Comparison of ENCODE assay signal across 17 cellular contexts in the genomic region with DNA sequence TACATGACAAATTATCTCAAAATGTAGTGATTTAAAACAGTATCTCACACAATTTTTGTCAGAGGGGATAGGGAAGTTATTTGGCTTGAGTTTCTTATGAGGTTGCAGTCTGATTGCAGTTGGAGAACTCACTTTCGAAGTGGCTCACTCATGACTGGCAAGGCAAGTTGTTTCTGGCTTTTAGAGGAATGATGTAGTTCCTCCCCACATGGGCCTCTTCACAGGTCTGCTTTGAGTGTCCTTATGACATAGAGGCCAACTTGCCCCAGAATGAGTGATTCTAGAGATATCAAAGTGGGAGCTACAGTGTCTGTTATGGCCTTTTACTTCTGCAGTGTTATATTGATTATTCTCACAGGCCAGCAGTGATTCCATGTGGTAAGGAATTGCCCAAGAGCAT. TPM values are rescaled to one million over a fixed set of nuclear protein-coding genes. Genes with fewer than 3 reads are reported as not detected.
DNase-seq lines count a peak whose midpoint lies in the region; ATAC-seq, FAIRE-seq and TF ChIP-seq lines count a peak whose summit lies in the region.
"Had no signal": no experiment of that assay in that cellular context is flagged by ENCODE, and none has a peak within 500 bp of the region (broad histone marks: within the 10 kb centered on the region; RNA-seq: fewer than 3 reads in every experiment).

No MANE protein-coding gene starts in this region.

- no peaks in the 10 kb centered on the region for H3K9me3 ChIP-seq in H1 (ENCODE audit: insufficient read depth in 2 of 2, low read depth in 1 of 2, low read length in 1 of 2)

- no peaks in the 10 kb centered on the region for H3K23me2 ChIP-seq in H1 (ENCODE audit: low read depth, low read length)

- H3K14ac ChIP-seq in H1 (ENCODE audit: insufficient read length) = no peak overlapping the region

- H3K36me3 ChIP-seq in H1 (ENCODE audit: control insufficient read depth in 2 of 4, insufficient read depth in 4 of 4, low read length in 3 of 4) = no peaks in the 10 kb centered on the region

- peaks cover 0 to 67% of the 10 kb centered on the region in 2 experiments; a peak in 3 of 4 replicates for H3K79me2 ChIP-seq in H1 (ENCODE audit: control insufficient read depth in 1 of 2, insufficient read depth in 2 of 2, low read length in 2 of 2)

- no peak overlapping the region for H3K27ac ChIP-seq in H1 (ENCODE audit: low read depth, low read length)
- H3K27ac ChIP-seq in dorsolateral prefrontal cortex = no peak overlapping the region
- H3K27ac ChIP-seq: GM23248, SK-N-MC had no signal

- H4K8ac ChIP-seq in H1 (ENCODE audit: extremely low read depth, insufficient read depth, low read length) = no peak overlapping the region

- TF ChIP-seq RAD21 in H1 (IDR thresholded peaks at IDR 0.05 in 1 of 2, conservative IDR thresholded peaks at IDR 0.05 in 1 of 2; ENCODE audit: low read depth in 2 of 2, low read length in 2 of 2) = no peak

- H4K91ac ChIP-seq in H1 (replicated peaks; ENCODE audit: insufficient read length, low read length) = no peak overlapping the region

- H3K23ac ChIP-seq in H1 (ENCODE audit: insufficient read length) = no peak overlapping the region

- DNase-seq in Ammon's horn (ENCODE audit: low spot score) = peak; percentile 23
- DNase-seq in GM19239 (ENCODE audit: insufficient read length, low spot score) = no peak
- no peak for DNase-seq in H1 (ENCODE audit: low read depth in 1 of 2, low spot score in 2 of 2)
- DNase-seq in medulla oblongata (ENCODE audit: extremely low spot score) = peak; percentile 55
- no peak for DNase-seq in dorsolateral prefrontal cortex
- DNase-seq in NCI-H1105 (lab: John Stamatoyannopoulos, UW) = no peak
- DNase-seq: Calu3; CD4-positive, alpha-beta memory T cell; GM23248; NCI-H1436 treated with DMSO at 0.1 percent for 48 hours; NCI-H2029 treated with DMSO at 0.1 percent for 48 hours; NCI-H774; Right ventricle myocardium superior had no signal

- H3K4me2 ChIP-seq in H1 (ENCODE audit: insufficient read depth in 1 of 2, low read depth in 2 of 2, low read length in 2 of 2) = no peak overlapping the region

- TF ChIP-seq CTCF in H1 (IDR thresholded peaks at IDR 0.05; ENCODE audit: control extremely low read depth in 1 of 3, insufficient read depth in 1 of 3, low read depth in 1 of 3, low read length in 3 of 3) = no peak
- no peak for TF ChIP-seq CTCF in dorsolateral prefrontal cortex (IDR thresholded peaks at IDR 0.05 in 54 of 56, conservative IDR thresholded peaks at IDR 0.05 in 2 of 56; ENCODE audit: low read depth in 1 of 56, partially characterized antibody in 56 of 56)

- TF ChIP-seq EP300 in H1 (IDR thresholded peaks at IDR 0.05; ENCODE audit: borderline replicate concordance in 1 of 2, low read depth in 2 of 2, low read length in 2 of 2) = no peak

- H3K79me1 ChIP-seq in H1 (ENCODE audit: low read depth, low read length) = no peaks in the 10 kb centered on the region; the same call in 1 of the 2 replicates

- H3K4me1 ChIP-seq in H1 (replicated peaks in 1 of 4; ENCODE audit: control insufficient read depth in 3 of 4, insufficient read depth in 4 of 4, low read length in 3 of 4) = peaks cover 0 to 15% (median 3%) of the 10 kb centered on the region in 4 experiments; a peak in 2 of 7 replicates

- no peak overlapping the region for H3K4ac ChIP-seq in H1 (replicated peaks; ENCODE audit: insufficient read length, low read depth, low read length)

- no peaks in the 10 kb centered on the region for H4K20me1 ChIP-seq in H1 (replicated peaks in 1 of 2; ENCODE audit: control insufficient read depth in 1 of 2, insufficient read depth in 2 of 2, low read length in 2 of 2)

- H2AFZ ChIP-seq in H1 (ENCODE audit: low read length) = no peak overlapping the region
- H2AFZ ChIP-seq: GM23248 had no signal

- H2AK5ac ChIP-seq in H1 (ENCODE audit: low read depth, low read length) = no peak overlapping the region

- CTCF ChIA-PET in H1 (lab: Charles Lee; ENCODE audit: partially characterized antibody) = interaction anchor here (1.4 kb wide), 1 partner anchor 15 kb away, joined by 6 read pairs; no protein-coding TSS in a partner anchor

- H3K18ac ChIP-seq in H1 (ENCODE audit: extremely low read depth, low read length) = no peak overlapping the region

- no peak overlapping the region for H2BK20ac ChIP-seq in H1 (ENCODE audit: low read length)

- ATAC-seq in HG03097 (IDR thresholded peaks at IDR 0.05; ENCODE audit: low FRiP score, unreplicated experiment) = no peak
- ATAC-seq: HCT116 had no signal

- no peak overlapping the region for H2BK12ac ChIP-seq in H1 (ENCODE audit: low read depth, low read length)

- POLR2A ChIA-PET in H1 (lab: Charles Lee; ENCODE audit: partially characterized antibody) = no interaction called here

- H3K27me3 ChIP-seq in H1 (replicated peaks in 1 of 4; ENCODE audit: control insufficient read depth in 3 of 4, extremely low read depth in 1 of 4, insufficient read depth in 3 of 4, low read length in 3 of 4) (no peaks in the 10 kb centered on the region), dorsolateral prefrontal cortex (no peaks in the 10 kb centered on the region)

- FAIRE-seq in GM19239 (lab: Jason Lieb, UNC) = peak; percentile 70
- FAIRE-seq in H1 (lab: Jason Lieb, UNC) = peak; percentile 32
- FAIRE-seq: RCC 7860 had no signal

- no peak overlapping the region for H2BK120ac ChIP-seq in H1 (replicated peaks; ENCODE audit: low read depth, low read length)

- H4K5ac ChIP-seq in H1 (ENCODE audit: insufficient read length, low read depth, low read length) = no peak overlapping the region

- intact Hi-C loops in dorsolateral prefrontal cortex (cut with DNase I) = no loop called here

- 92% methylated on average over 1 of the region's 1 CpG; no CpG with 5 or more reads in 1 of the 2 experiments for WGBS in H1 (ENCODE audit: extremely low coverage in 1 of 2, insufficient coverage in 1 of 2, insufficient read length in 1 of 2, insufficient replicate concordance in 2 of 2, low coverage in 1 of 2, low lambda C conversion rate in 2 of 2, missing lambda C conversion rate in 1 of 2), 2 experiments

- TF ChIP-seq POLR2A in H1 (IDR thresholded peaks at IDR 0.05; ENCODE audit: control extremely low read depth in 1 of 2, low read depth in 2 of 2, low read length in 2 of 2) = no peak

- no peak overlapping the region for H3K56ac ChIP-seq in H1 (replicated peaks; ENCODE audit: insufficient read length, low read depth, low read length)

- no peak overlapping the region for H2BK15ac ChIP-seq in H1 (ENCODE audit: low read length)

- H2BK5ac ChIP-seq in H1 (ENCODE audit: low read depth, low read length) = no peak overlapping the region

- H3K9ac ChIP-seq in H1 (replicated peaks in 1 of 4; ENCODE audit: extremely low read depth in 1 of 4, low read depth in 3 of 4, low read length in 3 of 4) = no peak overlapping the region
- H3K9ac ChIP-seq: GM23248 had no signal

- H3K4me3 ChIP-seq in H1 (ENCODE audit: extremely low read depth in 1 of 4, insufficient read depth in 2 of 4, low read depth in 3 of 4, low read length in 4 of 4) (no peak overlapping the region), dorsolateral prefrontal cortex (no peak overlapping the region)
- H3K4me3 ChIP-seq: GM23248, SK-N-MC had no signal

TF ChIP-seq in H1, 55 proteins besides CTCF, POLR2A, EP300 and RAD21 (continues in another document):
- TF ChIP-seq, protein P1, sequence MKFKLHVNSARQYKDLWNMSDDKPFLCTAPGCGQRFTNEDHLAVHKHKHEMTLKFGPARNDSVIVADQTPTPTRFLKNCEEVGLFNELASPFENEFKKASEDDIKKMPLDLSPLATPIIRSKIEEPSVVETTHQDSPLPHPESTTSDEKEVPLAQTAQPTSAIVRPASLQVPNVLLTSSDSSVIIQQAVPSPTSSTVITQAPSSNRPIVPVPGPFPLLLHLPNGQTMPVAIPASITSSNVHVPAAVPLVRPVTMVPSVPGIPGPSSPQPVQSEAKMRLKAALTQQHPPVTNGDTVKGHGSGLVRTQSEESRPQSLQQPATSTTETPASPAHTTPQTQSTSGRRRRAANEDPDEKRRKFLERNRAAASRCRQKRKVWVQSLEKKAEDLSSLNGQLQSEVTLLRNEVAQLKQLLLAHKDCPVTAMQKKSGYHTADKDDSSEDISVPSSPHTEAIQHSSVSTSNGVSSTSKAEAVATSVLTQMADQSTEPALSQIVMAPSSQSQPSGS (IDR thresholded peaks at IDR 0.05; ENCODE audit: low read length) = no peak
- TF ChIP-seq KDM1A (IDR thresholded peaks at IDR 0.05; ENCODE audit: borderline replicate concordance, low read length) = no peak
- TF ChIP-seq SAP30 (IDR thresholded peaks at IDR 0.05; ENCODE audit: insufficient read depth, insufficient replicate concordance, low read length) = no peak
- TF ChIP-seq TEAD4 (IDR thresholded peaks at IDR 0.05; ENCODE audit: low read depth, low read length) = no peak
- no peak for TF ChIP-seq HDAC6 (IDR thresholded peaks at IDR 0.05; ENCODE audit: low read depth, low read length)
- TF ChIP-seq RBBP5 (IDR thresholded peaks at IDR 0.05; ENCODE audit: borderline replicate concordance, low read depth, low read length) = no peak
- no peak for TF ChIP-seq SP2 (IDR thresholded peaks at IDR 0.05; ENCODE audit: low read length)
- no peak for TF ChIP-seq RNF2 (IDR thresholded peaks at IDR 0.05; ENCODE audit: borderline replicate concordance, low read depth, low read length, missing control alignments, poor library complexity, severe bottlenecking)

RNA-seq across cellular contexts. Expression of a gene that starts 6.1 kb away (rescaled TPM):
- 14.7 and 15.9 TPM in 2 replicates for total RNA-seq in H1 (2021; fragmentation: NEBNext Ultra II Directional; extraction: Animal tissue kit (Norgen Biotek cat#: 25700))
- 5.3 and 7.5 TPM in 2 replicates for polyA plus RNA-seq in H1 (2011; rRNA removed)
- 8.5 TPM for polyA plus RNA-seq in H1 (2011; cell fraction: cytosol; rRNA removed)
- polyA plus RNA-seq in H1 (2011; cell fraction: nucleus; rRNA removed) = 10.6 TPM
- 6.3 to 11.7 TPM (median 8.4 TPM) in 4 replicates for polyA plus RNA-seq in H1 (2012, experiment 1 of 2)
- polyA plus RNA-seq in H1 (2012, experiment 2 of 2) = 0.31 TPM
- 6.9 TPM for polyA plus RNA-seq in H1 (2013, experiment 1 of 2)
- 5.3 TPM for polyA plus RNA-seq in H1 (2013, experiment 2 of 2)
- 38.8 and 46.6 TPM in 2 replicates for polyA minus RNA-seq in H1 (2011; rRNA and poly(A)+ RNA removed)
- polyA minus RNA-seq in H1 (2011; cell fraction: cytosol; rRNA and poly(A)+ RNA removed) = 14.1 TPM
- 46.1 TPM for polyA minus RNA-seq in H1 (2011; cell fraction: nucleus; rRNA and poly(A)+ RNA removed)
- 10 to 100 TPM; 31.4 to 72.1 (median 53.8) TPM for total RNA-seq in dorsolateral prefrontal cortex

RNA-seq across cellular contexts. Expression of a gene that starts 8.0 kb away (rescaled TPM):
- 16.3 and 17.8 TPM in 2 replicates for total RNA-seq in H1 (2021; fragmentation: NEBNext Ultra II Directional; extraction: Animal tissue kit (Norgen Biotek cat#: 25700))
- 4.7 and 5.7 TPM in 2 replicates for polyA plus RNA-seq in H1 (2011; rRNA removed)
- 8.3 TPM for polyA plus RNA-seq in H1 (2011; cell fraction: cytosol; rRNA removed)
- polyA plus RNA-seq in H1 (2011; cell fraction: nucleus; rRNA removed) = 6.7 TPM
- 8.5 to 14.1 TPM (median 9.9 TPM) in 4 replicates for polyA plus RNA-seq in H1 (2012, experiment 1 of 2)
- polyA plus RNA-seq in H1 (2012, experiment 2 of 2) = 9.0 TPM
- 14.8 TPM for polyA plus RNA-seq in H1 (2013, experiment 1 of 2)
- 15.8 TPM for polyA plus RNA-seq in H1 (2013, experiment 2 of 2)
- 15.2 and 18.6 TPM in 2 replicates for polyA minus RNA-seq in H1 (2011; rRNA and poly(A)+ RNA removed)
- 8.7 TPM for polyA minus RNA-seq in H1 (2011; cell fraction: cytosol; rRNA and poly(A)+ RNA removed)
- polyA minus RNA-seq in H1 (2011; cell fraction: nucleus; rRNA and poly(A)+ RNA removed) = 42.9 TPM
- total RNA-seq in dorsolateral prefrontal cortex = 10 to 100 TPM in 119 of 120 experiments, 1 to 10 TPM in 1; 9.7 to 32.9 (median 16.4) TPM

Comparison
In these comparisons a context has a peak if more than half of its experiments do, and no peak if none do; other contexts are left out.
1. DNase-seq: peak in Ammon's horn (single experiment) and medulla oblongata (single experiment); none in GM19239 (single experiment), H1 (0 of 2), dorsolateral prefrontal cortex (0 of 10) and NCI-H1105 (single experiment).